Comparison of ENCODE assay signal across 8 cellular contexts in genomic region chr5:10333154-10334006, GRCh38. TPM values are rescaled to one million over a fixed set of nuclear protein-coding genes. Genes with fewer than 3 reads are reported as not detected.
DNase-seq lines count a peak whose midpoint lies in the region; ATAC-seq and TF ChIP-seq lines count a peak whose summit lies in the region.

No MANE protein-coding gene starts in this region.

- no peak overlapping the region for H2AK5ac ChIP-seq in neuronal stem cell (ENCODE audit: low read depth, low read length)

- TF ChIP-seq CTCF in GM12874 (IDR thresholded peaks at IDR 0.05; ENCODE audit: insufficient read depth, low read depth, low read length) = 0 out of 2 replicates have a peak, but pooled peaks have one; percentile 8

- H3K9me3 ChIP-seq in neuronal stem cell (replicated peaks in 1 of 2; ENCODE audit: control insufficient read depth in 2 of 2, insufficient read depth in 1 of 2, low read depth in 1 of 2, low read length in 2 of 2) = peaks cover 0 to 2% of the 10 kb centered on the region in 2 donors

- H2BK120ac ChIP-seq in neuronal stem cell (ENCODE audit: low read depth, low read length) = no peak overlapping the region

- DNase-seq in activated T-cell treated with anti-CD3 and anti-CD28 coated beads, Interleukin-2, amount 50 U/mL, for 72 hours = peak; percentile 24 to 26
- DNase-seq in foreskin melanocyte = peak; percentile 3
- DNase-seq in neuronal stem cell (ENCODE audit: low spot score) = no peak
- no peak for DNase-seq in NCI-H2107 (lab: John Stamatoyannopoulos, UW)
- DNase-seq in activated gamma-delta T cell treated with Interleukin-2 at 50 U/mL for 16 hours = no peak

- H3K4me2 ChIP-seq in neuronal stem cell (ENCODE audit: insufficient read depth, low read length, poor library complexity, severe bottlenecking) = peak overlapping the region; percentile 97

- H3K4me1 ChIP-seq in neuronal stem cell (ENCODE audit: control insufficient read depth in 2 of 2, insufficient read depth in 1 of 2, low read depth in 1 of 2, low read length in 2 of 2) = peaks cover 3% of the 10 kb centered on the region in 2 donors

- no peak overlapping the region for H3K27ac Mint-ChIP-seq in activated T-cell treated with anti-CD3 and anti-CD28 coated beads, Interleukin-2, amount 50 U/mL, for 72 hours

- H3K4ac ChIP-seq in neuronal stem cell (ENCODE audit: low read length) = no peak overlapping the region

- no peak overlapping the region for H2BK12ac ChIP-seq in neuronal stem cell (ENCODE audit: low read length)

- H3K27me3 Mint-ChIP-seq in activated T-cell treated with anti-CD3 and anti-CD28 coated beads, Interleukin-2, amount 50 U/mL, for 72 hours (ENCODE audit: low read depth) = peaks cover 47% of the 10 kb centered on the region

- peaks cover 0 to 39% (median 7%) of the 10 kb centered on the region in 3 experiments for H3K27me3 ChIP-seq in neuronal stem cell (ENCODE audit: control insufficient read depth in 3 of 3, insufficient read depth in 3 of 3, low read depth in 1 of 3, low read length in 3 of 3)

- peak overlapping the region; percentile 42 for H2AFZ ChIP-seq in neuronal stem cell (ENCODE audit: low read length)

- no CpG with 5 or more reads among the region's 81 CpGs for WGBS in neuronal stem cell (ENCODE audit: extremely low coverage in 2 of 2, insufficient read length in 2 of 2, insufficient replicate concordance in 1 of 2), 2 donors

- peak overlapping the region; percentile 90 for H3K18ac ChIP-seq in neuronal stem cell (ENCODE audit: low read length)

- no peak overlapping the region for H3K27ac ChIP-seq in neuronal stem cell (replicated peaks; ENCODE audit: low read length)

- H3K4me3 ChIP-seq in neuronal stem cell (ENCODE audit: low read length in 2 of 2) = peak overlapping the region in 1 of 2 donors; percentile 82

- no peak overlapping the region for H2BK5ac ChIP-seq in neuronal stem cell (ENCODE audit: low read length)

- H3K36me3 ChIP-seq in neuronal stem cell (replicated peaks in 1 of 2; ENCODE audit: control insufficient read depth in 2 of 2, insufficient read depth in 2 of 2, low read length in 2 of 2) = no peaks in the 10 kb centered on the region

- peak overlapping the region; percentile 26 for H3K14ac ChIP-seq in neuronal stem cell (ENCODE audit: low read length)

- H3K4me3 Mint-ChIP-seq in activated T-cell treated with anti-CD3 and anti-CD28 coated beads, Interleukin-2, amount 50 U/mL, for 72 hours = peak overlapping the region; percentile 92 to 95

- peaks cover 8% of the 10 kb centered on the region for H3K4me1 Mint-ChIP-seq in activated T-cell treated with anti-CD3 and anti-CD28 coated beads, Interleukin-2, amount 50 U/mL, for 72 hours (ENCODE audit: low read depth)

- no peak overlapping the region for H4K91ac ChIP-seq in neuronal stem cell (ENCODE audit: low read depth, low read length, poor library complexity)

- H3K9ac ChIP-seq in neuronal stem cell (ENCODE audit: low read depth, low read length, poor library complexity) = peak overlapping the region; percentile 80

- H2BK15ac ChIP-seq in neuronal stem cell (ENCODE audit: low read length) = no peak overlapping the region

- no peak overlapping the region for H4K8ac ChIP-seq in neuronal stem cell (ENCODE audit: low read depth, low read length)

- peaks cover 0 to 2% of the 10 kb centered on the region in 2 donors for H3K36me3 Mint-ChIP-seq in activated T-cell treated with anti-CD3 and anti-CD28 coated beads, Interleukin-2, amount 50 U/mL, for 72 hours (ENCODE audit: insufficient read depth in 2 of 2)

- ATAC-seq in HG02642 (IDR thresholded peaks at IDR 0.05; ENCODE audit: poor library complexity, unreplicated experiment) = peak; percentile 65
- peak; percentile 65 to 80 for ATAC-seq in activated T-cell treated with anti-CD3 and anti-CD28 coated beads, Interleukin-2, amount 50 U/mL, for 72 hours (replicated peaks in 1 of 2)
- ATAC-seq in GM19397 (IDR thresholded peaks at IDR 0.05; ENCODE audit: unreplicated experiment) = no peak

- no peaks in the 10 kb centered on the region for H3K9me3 Mint-ChIP-seq in activated T-cell treated with anti-CD3 and anti-CD28 coated beads, Interleukin-2, amount 50 U/mL, for 72 hours

- H3K79me1 ChIP-seq in neuronal stem cell (ENCODE audit: low read depth, low read length) = no peaks in the 10 kb centered on the region

- peak overlapping the region; percentile 36 for H3K23ac ChIP-seq in neuronal stem cell (ENCODE audit: low read depth, low read length, poor library complexity)

RNA-seq across cellular contexts. Expression of gene MARCHF6, which starts 20.1 kb away (rescaled TPM):
- 100 to 1,000 TPM; 138 to 151 TPM for total RNA-seq in activated T-cell treated with anti-CD3 and anti-CD28 coated beads, Interleukin-2, amount 50 U/mL, for 72 hours
- 73.3 TPM for polyA plus RNA-seq in neuronal stem cell (2013, experiment 1 of 2)
- polyA plus RNA-seq in neuronal stem cell (2013, experiment 2 of 2) = 72.6 TPM

RNA-seq across cellular contexts. Expression of gene CMBL, which starts 25.7 kb away (rescaled TPM):
- total RNA-seq in activated T-cell treated with anti-CD3 and anti-CD28 coated beads, Interleukin-2, amount 50 U/mL, for 72 hours = 1 to 10 TPM; 1.2 to 1.7 TPM
- polyA plus RNA-seq in neuronal stem cell (2013, experiment 1 of 2) = 36.5 TPM
- polyA plus RNA-seq in neuronal stem cell (2013, experiment 2 of 2) = 35.9 TPM

Comparison
In these comparisons a context has a peak if more than half of its experiments do, and no peak if none do; other contexts are left out.
1. DNase-seq: peak in activated T-cell treated with anti-CD3 and anti-CD28 coated beads, Interleukin-2, amount 50 U/mL, for 72 hours (2 of 2) and foreskin melanocyte (single experiment); none in neuronal stem cell (single experiment), NCI-H2107 (single experiment) and activated gamma-delta T cell treated with Interleukin-2 at 50 U/mL for 16 hours (single experiment).